ENCODE assay signal across 21 cellular contexts in genomic region chr12:47033797-47034555, GRCh38. TPM values are rescaled to one million over a fixed set of nuclear protein-coding genes. Genes with fewer than 3 reads are reported as not detected.
DNase-seq lines count a peak whose midpoint lies in the region; ATAC-seq, FAIRE-seq and TF ChIP-seq lines count a peak whose summit lies in the region.
"Had no signal": no experiment of that assay in that cellular context is flagged by ENCODE, and none has a peak within 500 bp of the region (broad histone marks: within the 10 kb centered on the region; RNA-seq: fewer than 3 reads in every experiment).

No MANE protein-coding gene starts in this region.

- H3K56ac ChIP-seq in H1 (replicated peaks; ENCODE audit: insufficient read length, low read depth, low read length), result no peak overlapping the region

- ATAC-seq in PC-3 (peak; percentile 73), gastrocnemius medialis (no peak), HG03439 (IDR thresholded peaks at IDR 0.05; ENCODE audit: unreplicated experiment) (no peak)
- ATAC-seq: natural killer cell had no signal

- H3K4me1 Mint-ChIP-seq in activated naive CD4-positive, alpha-beta T cell treated with anti-CD3 and anti-CD28 coated beads, Interleukin-2, amount 50 U/mL, for 24 hours, result peaks cover 52% of the 10 kb centered on the region
- peaks cover 9% of the 10 kb centered on the region for H3K4me1 Mint-ChIP-seq in activated CD4-positive, alpha-beta memory T cell treated with anti-CD3 and anti-CD28 coated beads, Interleukin-2, amount 10 ng/mL, durations not matched to agents 7 days and 5 days
- H3K4me1 Mint-ChIP-seq: natural killer cell had no signal

- H3K23me2 ChIP-seq in H1 (ENCODE audit: low read depth, low read length), result no peaks in the 10 kb centered on the region

- intact Hi-C loops in PC-3 (cut with micrococcal nuclease), result loop anchor here (2.0 to 10.0 kb wide), 5 partner anchors 45 to 621 kb away; partner anchors contain the start of genes AMIGO2 and PCED1B
- intact Hi-C loops in sigmoid colon (cut with DNase I), result loop anchor here (2.0 to 10.0 kb wide), 5 partner anchors 33 to 653 kb away; no protein-coding TSS in a partner anchor
- intact Hi-C loops in gastrocnemius medialis (cut with DNase I; ENCODE audit: low total_unique reads), result loop anchor here (2.0 to 10.0 kb wide), 5 partner anchors 38 to 671 kb away; partner anchors contain the start of gene RPAP3

- no peaks in the 10 kb centered on the region for H3K27me3 Mint-ChIP-seq in activated naive CD4-positive, alpha-beta T cell treated with anti-CD3 and anti-CD28 coated beads, Interleukin-2, amount 50 U/mL, for 24 hours
- no peaks in the 10 kb centered on the region for H3K27me3 Mint-ChIP-seq in activated CD4-positive, alpha-beta memory T cell treated with anti-CD3 and anti-CD28 coated beads, Interleukin-2, amount 10 ng/mL, durations not matched to agents 7 days and 5 days
- H3K27me3 Mint-ChIP-seq: activated CD4-positive, alpha-beta memory T cell treated with anti-CD3 and anti-CD28 coated beads for 36 hours had no signal

- H4K8ac ChIP-seq in H1 (ENCODE audit: extremely low read depth, insufficient read depth, low read length), result no peak overlapping the region

- no peak overlapping the region for H3K4ac ChIP-seq in H1 (replicated peaks; ENCODE audit: insufficient read length, low read depth, low read length)

- H2BK12ac ChIP-seq in H1 (ENCODE audit: low read depth, low read length), result no peak overlapping the region

- H3K18ac ChIP-seq in H1 (ENCODE audit: extremely low read depth, low read length), result 0 out of 2 replicates have a peak overlapping the region, but pooled peaks have one; percentile 5

- H3K4me1 ChIP-seq in PC-3 (ENCODE audit: insufficient read depth, low read length), result peaks cover 54% of the 10 kb centered on the region
- peaks cover 0 to 8% (median 4%) of the 10 kb centered on the region in 4 experiments; a peak in 4 of 7 replicates for H3K4me1 ChIP-seq in H1 (replicated peaks in 1 of 4; ENCODE audit: control insufficient read depth in 3 of 4, insufficient read depth in 4 of 4, low read length in 3 of 4)
- peaks cover 0 to 25% (median 23%) of the 10 kb centered on the region in 4 donors for H3K4me1 ChIP-seq in sigmoid colon
- H3K4me1 ChIP-seq in gastrocnemius medialis, result peaks cover 0 to 5% of the 10 kb centered on the region in 2 donors
- H3K4me1 ChIP-seq: colonic mucosa, prostate gland had no signal

- H2BK20ac ChIP-seq in H1 (ENCODE audit: low read length), result no peak overlapping the region

- no peak overlapping the region for H2AK5ac ChIP-seq in H1 (ENCODE audit: low read depth, low read length)

- no peak for FAIRE-seq in H1 (lab: Jason Lieb, UNC)
- FAIRE-seq: GM12892 had no signal

- H3K27me3 ChIP-seq in PC-3 (ENCODE audit: low read length) (no peaks in the 10 kb centered on the region), H1 (replicated peaks in 1 of 4; ENCODE audit: control insufficient read depth in 3 of 4, extremely low read depth in 1 of 4, insufficient read depth in 3 of 4, low read length in 3 of 4) (peaks cover 0 to under 1% (median 0%) of the 10 kb centered on the region in 4 experiments; a peak in 1 of 7 replicates), sigmoid colon (no peaks in the 10 kb centered on the region), gastrocnemius medialis (no peaks in the 10 kb centered on the region)
- H3K27me3 ChIP-seq: colonic mucosa had no signal

- H3K9me3 Mint-ChIP-seq in activated naive CD4-positive, alpha-beta T cell treated with anti-CD3 and anti-CD28 coated beads, Interleukin-2, amount 50 U/mL, for 24 hours, result no peaks in the 10 kb centered on the region
- H3K9me3 Mint-ChIP-seq in activated CD4-positive, alpha-beta memory T cell treated with anti-CD3 and anti-CD28 coated beads, Interleukin-2, amount 10 ng/mL, durations not matched to agents 7 days and 5 days, result no peaks in the 10 kb centered on the region
- H3K9me3 Mint-ChIP-seq: activated CD4-positive, alpha-beta memory T cell treated with anti-CD3 and anti-CD28 coated beads for 36 hours; natural killer cell had no signal

- no peak for TF ChIP-seq RAD21 in H1 (IDR thresholded peaks at IDR 0.05 in 1 of 2, conservative IDR thresholded peaks at IDR 0.05 in 1 of 2; ENCODE audit: low read depth in 2 of 2, low read length in 2 of 2)

- no TSS peak for BruUV-seq in PC-3 (replicated peaks; lab: Mats Ljungman, UMichigan)

- H3K36me3 ChIP-seq in PC-3 (ENCODE audit: low read depth, low read length) (no peaks in the 10 kb centered on the region), H1 (ENCODE audit: control insufficient read depth in 2 of 4, insufficient read depth in 4 of 4, low read length in 3 of 4) (no peaks in the 10 kb centered on the region), sigmoid colon (no peaks in the 10 kb centered on the region), gastrocnemius medialis (no peaks in the 10 kb centered on the region)
- H3K36me3 ChIP-seq: colonic mucosa, prostate gland had no signal

- 81% methylated on average over 5 of the region's 5 CpGs; no CpG with 5 or more reads in 1 of the 2 experiments for WGBS in H1 (ENCODE audit: extremely low coverage in 1 of 2, insufficient coverage in 1 of 2, insufficient read length in 1 of 2, insufficient replicate concordance in 2 of 2, low coverage in 1 of 2, low lambda C conversion rate in 2 of 2, missing lambda C conversion rate in 1 of 2), 2 experiments
- 81 to 87% methylated on average over 5 of the region's 5 CpGs for WGBS in sigmoid colon, 2 donors

- POLR2A ChIA-PET in PC-3 (lab: Charles Lee; ENCODE audit: unreplicated experiment) (no interaction called here), H1 (lab: Charles Lee; ENCODE audit: partially characterized antibody) (interaction anchor here (0.6 to 1.5 kb wide), 2 partner anchors 36 to 225 kb away, joined by 3 read pairs; no protein-coding TSS in a partner anchor)
- POLR2A ChIA-PET in activated CD4-positive, alpha-beta memory T cell treated with anti-CD3 and anti-CD28 coated beads, Interleukin-2, amount 10 ng/mL, durations not matched to agents 7 days and 5 days (lab: Charles Lee), result interaction anchor here (1.4 to 2.7 kb wide), 2 partner anchors 273 to 326 kb away, joined by 3 to 14 read pairs; no protein-coding TSS in a partner anchor

- no peak overlapping the region for H2BK5ac ChIP-seq in H1 (ENCODE audit: low read depth, low read length)

- H3F3A ChIP-seq in PC-3 (ENCODE audit: low read length, unreplicated experiment), result peaks cover 4% of the 10 kb centered on the region

- no peak overlapping the region for H2AFZ ChIP-seq in PC-3 (ENCODE audit: low read length)
- no peak overlapping the region for H2AFZ ChIP-seq in H1 (ENCODE audit: low read length)

- TF ChIP-seq CTCF in PC-3 (conservative IDR thresholded peaks at IDR 0.05; ENCODE audit: low read depth, low read length), result no peak
- TF ChIP-seq CTCF in H1 (IDR thresholded peaks at IDR 0.05; ENCODE audit: control extremely low read depth in 1 of 3, insufficient read depth in 1 of 3, low read depth in 1 of 3, low read length in 3 of 3), result no peak
- no peak for TF ChIP-seq CTCF in sigmoid colon (IDR thresholded peaks at IDR 0.05)
- TF ChIP-seq CTCF in gastrocnemius medialis (IDR thresholded peaks at IDR 0.05 in 4 of 5, conservative IDR thresholded peaks at IDR 0.05 in 1 of 5), result no peak

- no peak for DNase-seq in activated naive CD4-positive, alpha-beta T cell treated with Interleukin-2 at 50 U/mL for 16 hours
- DNase-seq in PC-3 (peak; percentile 91), H1 (ENCODE audit: low read depth in 1 of 2, low spot score in 2 of 2) (no peak), sigmoid colon (no peak), gastrocnemius medialis (no peak)
- DNase-seq in activated CD4-positive, alpha-beta memory T cell treated with anti-CD3 and anti-CD28 coated beads, Interleukin-2, amount 10 ng/mL, durations not matched to agents 7 days and 5 days, result no peak
- DNase-seq: ACHN; activated CD4-positive, alpha-beta memory T cell treated with anti-CD3 and anti-CD28 coated beads for 36 hours; colonic mucosa; GDM1; H7; MV-4-11; natural killer cell; NCI-H2081 treated with DMSO at 0.1 percent for 48 hours; NCI-H524 had no signal

- H3K9me2 ChIP-seq in PC-3 (replicated peaks; ENCODE audit: low read length), result no peaks in the 10 kb centered on the region

- peak overlapping the region; percentile 75 for H3K27ac Mint-ChIP-seq in activated naive CD4-positive, alpha-beta T cell treated with anti-CD3 and anti-CD28 coated beads, Interleukin-2, amount 50 U/mL, for 24 hours
- H3K27ac Mint-ChIP-seq in activated CD4-positive, alpha-beta memory T cell treated with anti-CD3 and anti-CD28 coated beads, Interleukin-2, amount 10 ng/mL, durations not matched to agents 7 days and 5 days, result no peak overlapping the region
- H3K27ac Mint-ChIP-seq: activated CD4-positive, alpha-beta memory T cell treated with anti-CD3 and anti-CD28 coated beads for 36 hours; natural killer cell had no signal

- no peaks in the 10 kb centered on the region for H3K9me3 ChIP-seq in PC-3 (ENCODE audit: low read length)
- H3K9me3 ChIP-seq in H1 (ENCODE audit: insufficient read depth in 2 of 2, low read depth in 1 of 2, low read length in 1 of 2), result no peaks in the 10 kb centered on the region
- no peaks in the 10 kb centered on the region for H3K9me3 ChIP-seq in sigmoid colon
- no peaks in the 10 kb centered on the region for H3K9me3 ChIP-seq in gastrocnemius medialis
- H3K9me3 ChIP-seq: colonic mucosa, prostate gland had no signal

- in situ Hi-C loops in gastrocnemius medialis (cut with MboI; ENCODE audit: low sequenced_read_pairs in 4 of 4), result loop anchor here in 3 of 4 donors (10.0 to 25.0 kb wide), 2 partner anchors 361 to 628 kb away; no protein-coding TSS in a partner anchor

- H3K79me1 ChIP-seq in H1 (ENCODE audit: low read depth, low read length), result no peaks in the 10 kb centered on the region

- no peak overlapping the region for H4K91ac ChIP-seq in H1 (replicated peaks; ENCODE audit: insufficient read length, low read length)

- H3K27ac ChIP-seq in PC-3 (ENCODE audit: low read length), result peak overlapping the region; percentile 68
- H3K27ac ChIP-seq in H1 (ENCODE audit: low read depth, low read length), result no peak overlapping the region
- H3K27ac ChIP-seq in sigmoid colon, result peak overlapping the region in 3 of 4 donors; percentile 39 to 65 (median 64)
- no peak overlapping the region for H3K27ac ChIP-seq in gastrocnemius medialis
- H3K27ac ChIP-seq: colonic mucosa, prostate gland, SK-N-MC had no signal

- H2BK120ac ChIP-seq in H1 (replicated peaks; ENCODE audit: low read depth, low read length), result no peak overlapping the region

- H3K4me3 ChIP-seq in PC-3 (ENCODE audit: low read length) (peak overlapping the region; percentile 32; the same call in 1 of the 2 replicates), H1 (ENCODE audit: extremely low read depth in 1 of 4, insufficient read depth in 2 of 4, low read depth in 3 of 4, low read length in 4 of 4) (no peak overlapping the region), sigmoid colon (no peak overlapping the region), gastrocnemius medialis (no peak overlapping the region)
- H3K4me3 ChIP-seq: colonic mucosa, prostate gland, SK-N-MC had no signal

- no peaks in the 10 kb centered on the region for H3K36me3 Mint-ChIP-seq in activated naive CD4-positive, alpha-beta T cell treated with anti-CD3 and anti-CD28 coated beads, Interleukin-2, amount 50 U/mL, for 24 hours
- H3K36me3 Mint-ChIP-seq in activated CD4-positive, alpha-beta memory T cell treated with anti-CD3 and anti-CD28 coated beads, Interleukin-2, amount 10 ng/mL, durations not matched to agents 7 days and 5 days (ENCODE audit: low read depth), result no peaks in the 10 kb centered on the region
- H3K36me3 Mint-ChIP-seq: activated CD4-positive, alpha-beta memory T cell treated with anti-CD3 and anti-CD28 coated beads for 36 hours; natural killer cell had no signal

- no peak for TF ChIP-seq POLR2A in H1 (IDR thresholded peaks at IDR 0.05; ENCODE audit: control extremely low read depth in 1 of 2, low read depth in 2 of 2, low read length in 2 of 2)
- no peak for TF ChIP-seq POLR2A in sigmoid colon (IDR thresholded peaks at IDR 0.05)
- no peak for TF ChIP-seq POLR2A in gastrocnemius medialis (IDR thresholded peaks at IDR 0.05)

- H4K5ac ChIP-seq in H1 (ENCODE audit: insufficient read length, low read depth, low read length), result no peak overlapping the region

- H3K79me2 ChIP-seq in PC-3 (ENCODE audit: low read length), result no peaks in the 10 kb centered on the region
- no peaks in the 10 kb centered on the region for H3K79me2 ChIP-seq in H1 (ENCODE audit: control insufficient read depth in 1 of 2, insufficient read depth in 2 of 2, low read length in 2 of 2)

- no peak for TF ChIP-seq EP300 in H1 (IDR thresholded peaks at IDR 0.05; ENCODE audit: borderline replicate concordance in 1 of 2, low read depth in 2 of 2, low read length in 2 of 2)
- TF ChIP-seq EP300 in sigmoid colon (IDR thresholded peaks at IDR 0.05), result no peak

- H3K14ac ChIP-seq in H1 (ENCODE audit: insufficient read length), result no peak overlapping the region

- peak overlapping the region; percentile 71 for H3K4me2 ChIP-seq in PC-3 (ENCODE audit: low read length)
- no peak overlapping the region; a peak in 1 of 4 replicates for H3K4me2 ChIP-seq in H1 (ENCODE audit: insufficient read depth in 1 of 2, low read depth in 2 of 2, low read length in 2 of 2)

- H2BK15ac ChIP-seq in H1 (ENCODE audit: low read length), result no peak overlapping the region

- H4K20me1 ChIP-seq in PC-3 (ENCODE audit: low read length) (no peaks in the 10 kb centered on the region), H1 (replicated peaks in 1 of 2; ENCODE audit: control insufficient read depth in 1 of 2, insufficient read depth in 2 of 2, low read length in 2 of 2) (no peaks in the 10 kb centered on the region)

- CTCF ChIA-PET in PC-3 (lab: Charles Lee) (interaction anchor here (0.7 to 2.0 kb wide), 2 partner anchors 13 to 45 kb away, joined by 3 to 15 read pairs; partner anchors contain the start of gene PCED1B), H1 (lab: Charles Lee; ENCODE audit: partially characterized antibody) (interaction anchor here (0.6 to 4.0 kb wide), 15 partner anchors 8 to 1706 kb away, joined by 3 to 36 read pairs (median 5); no protein-coding TSS in a partner anchor)
- CTCF ChIA-PET in activated CD4-positive, alpha-beta memory T cell treated with anti-CD3 and anti-CD28 coated beads, Interleukin-2, amount 10 ng/mL, durations not matched to agents 7 days and 5 days (lab: Charles Lee), result interaction anchor here (0.8 to 4.3 kb wide), 9 partner anchors 8 to 653 kb away, joined by 3 to 73 read pairs (median 11); no protein-coding TSS in a partner anchor

- H3K9ac ChIP-seq in PC-3 (ENCODE audit: low read length) (peak overlapping the region; percentile 17; the same call in 1 of the 2 replicates), H1 (replicated peaks in 1 of 4; ENCODE audit: extremely low read depth in 1 of 4, low read depth in 3 of 4, low read length in 3 of 4) (no peak overlapping the region)

- no peak overlapping the region for H3K4me3 Mint-ChIP-seq in activated naive CD4-positive, alpha-beta T cell treated with anti-CD3 and anti-CD28 coated beads, Interleukin-2, amount 50 U/mL, for 24 hours
- no peak overlapping the region for H3K4me3 Mint-ChIP-seq in activated CD4-positive, alpha-beta memory T cell treated with anti-CD3 and anti-CD28 coated beads, Interleukin-2, amount 10 ng/mL, durations not matched to agents 7 days and 5 days
- H3K4me3 Mint-ChIP-seq: activated CD4-positive, alpha-beta memory T cell treated with anti-CD3 and anti-CD28 coated beads for 36 hours; natural killer cell had no signal

- no peak overlapping the region for H3K23ac ChIP-seq in H1 (ENCODE audit: insufficient read length)

RNA-seq across cellular contexts. Expression of gene PCED1B, which starts 45.4 kb away (rescaled TPM):
- total RNA-seq in PC-3 (2014; rRNA removed) (1.0 TPM in 1 of 2 replicates, not detected in the other), sigmoid colon (10 to 100 TPM in 1 of 4 donors, 1 to 10 TPM in 3; 3.0 to 11.9 (median 7.3) TPM), gastrocnemius medialis (under 1 TPM in 3 of 4 donors, not detected in 1; 0.36 to 0.55 (median 0.47) TPM)
- 4.7 and 4.9 TPM in 2 replicates for total RNA-seq in H1 (2021; fragmentation: NEBNext Ultra II Directional; extraction: Animal tissue kit (Norgen Biotek cat#: 25700))
- polyA plus RNA-seq in H1 (2011; rRNA removed) (5.4 and 6.2 TPM in 2 replicates), sigmoid colon (1 to 10 TPM; 1.2 to 5.8 (median 1.8) TPM)
- 4.6 TPM for polyA plus RNA-seq in H1 (2011; cell fraction: cytosol; rRNA removed)
- 7.3 TPM for polyA plus RNA-seq in H1 (2011; cell fraction: nucleus; rRNA removed)
- 6.9 to 7.6 TPM (median 7.4 TPM) in 4 replicates for polyA plus RNA-seq in H1 (2012, experiment 1 of 2)
- polyA plus RNA-seq in H1 (2012, experiment 2 of 2), result 6.0 TPM
- 8.0 TPM for polyA plus RNA-seq in H1 (2013, experiment 1 of 2)
- 7.5 TPM for polyA plus RNA-seq in H1 (2013, experiment 2 of 2)
- 1.6 and 3.1 TPM in 2 replicates for polyA minus RNA-seq in H1 (2011; rRNA and poly(A)+ RNA removed)
- polyA minus RNA-seq in H1 (2011; cell fraction: cytosol; rRNA and poly(A)+ RNA removed), result 2.6 TPM
- polyA minus RNA-seq in H1 (2011; cell fraction: nucleus; rRNA and poly(A)+ RNA removed), result 1.3 TPM
- 10 to 100 TPM; 57.1 to 62.2 TPM for total RNA-seq in activated CD4-positive, alpha-beta memory T cell treated with anti-CD3 and anti-CD28 coated beads, Interleukin-2, amount 10 ng/mL, durations not matched to agents 7 days and 5 days

RNA-seq across cellular contexts. Expression of gene AMIGO2, which starts 45.8 kb away (rescaled TPM):
- total RNA-seq in PC-3 (2014; rRNA removed), result 19.3 and 22.2 TPM in 2 replicates
- 3.3 TPM in 2 replicates for total RNA-seq in H1 (2021; fragmentation: NEBNext Ultra II Directional; extraction: Animal tissue kit (Norgen Biotek cat#: 25700))
- polyA plus RNA-seq in H1 (2011; rRNA removed), result 0.78 and 1.7 TPM in 2 replicates
- polyA plus RNA-seq in H1 (2011; cell fraction: cytosol; rRNA removed), result 1.1 TPM
- polyA plus RNA-seq in H1 (2011; cell fraction: nucleus; rRNA removed), result 1.00 TPM
- 1.9 to 4.3 TPM (median 2.7 TPM) in 4 replicates for polyA plus RNA-seq in H1 (2012, experiment 1 of 2)
- polyA plus RNA-seq in H1 (2012, experiment 2 of 2), result 0.87 TPM
- polyA plus RNA-seq in H1 (2013, experiment 1 of 2), result 4.4 TPM
- polyA plus RNA-seq in H1 (2013, experiment 2 of 2), result 5.3 TPM
- polyA minus RNA-seq in H1 (2011; rRNA and poly(A)+ RNA removed), result 2.2 and 3.1 TPM in 2 replicates
- polyA minus RNA-seq in H1 (2011; cell fraction: cytosol; rRNA and poly(A)+ RNA removed), result 0.59 TPM
- 2.2 TPM for polyA minus RNA-seq in H1 (2011; cell fraction: nucleus; rRNA and poly(A)+ RNA removed)
- total RNA-seq in sigmoid colon, result 10 to 100 TPM; 33.2 to 68.1 (median 60.5) TPM
- 1 to 10 TPM in 2 of 3 donors, under 1 TPM in 1; 0.46 to 5.3 (median 2.4) TPM for polyA plus RNA-seq in sigmoid colon
- total RNA-seq in gastrocnemius medialis, result 1 to 10 TPM in 1 of 4 donors, under 1 TPM in 3; 0.41 to 1.5 (median 0.51) TPM
- 1 to 10 TPM; 6.6 to 7.1 TPM for total RNA-seq in activated CD4-positive, alpha-beta memory T cell treated with anti-CD3 and anti-CD28 coated beads, Interleukin-2, amount 10 ng/mL, durations not matched to agents 7 days and 5 days
- total RNA-seq: OCI-LY7 had no signal

Comparison
In these comparisons a context has a peak if more than half of its experiments do, and no peak if none do; other contexts are left out.
1. H3K27ac ChIP-seq: peak in PC-3 (single experiment) and sigmoid colon (3 of 4); none in H1 (single experiment) and gastrocnemius medialis (0 of 4).